9 cellular contexts compared by ENCODE assay signal in genomic region chr16:67429799-67430503, GRCh38. TPM values are rescaled to one million over a fixed set of nuclear protein-coding genes. Genes with fewer than 3 reads are reported as not detected.
DNase-seq lines count a peak whose midpoint lies in the region; ATAC-seq, FAIRE-seq and TF ChIP-seq lines count a peak whose summit lies in the region.
"Had no signal": no experiment of that assay in that cellular context is flagged by ENCODE, and none has a peak within 500 bp of the region (broad histone marks: within the 10 kb centered on the region; RNA-seq: fewer than 3 reads in every experiment).

No MANE protein-coding gene starts in this region.

- dilution Hi-C loops in keratinocyte (cut with MboI; ENCODE audit: extremely low pct_ligation_motif_present, low sequenced_read_pairs) = no loop called here

- no peaks in the 10 kb centered on the region for H3K9me3 Mint-ChIP-seq in HFFc6
- no peaks in the 10 kb centered on the region for H3K9me3 Mint-ChIP-seq in activated CD8-positive, alpha-beta T cell treated with anti-CD3 and anti-CD28 coated beads, Interleukin-2, amount 10 ng/mL, durations not matched to agents 7 days and 5 days (ENCODE audit: insufficient read depth)
- no peaks in the 10 kb centered on the region for H3K9me3 Mint-ChIP-seq in stimulated activated memory B cell treated with anti-CD40 and anti-IgM and Interleukin-4, amounts not matched to agents 10 μg/mL and 1 μg/mL and 100 μg/mL, for 72 hours

- H3K4me3 Mint-ChIP-seq in HFFc6 = peak overlapping the region; percentile 65
- H3K4me3 Mint-ChIP-seq in activated CD8-positive, alpha-beta T cell treated with anti-CD3 and anti-CD28 coated beads, Interleukin-2, amount 10 ng/mL, durations not matched to agents 7 days and 5 days = peak overlapping the region; percentile 71
- H3K4me3 Mint-ChIP-seq in stimulated activated memory B cell treated with anti-CD40 and anti-IgM and Interleukin-4, amounts not matched to agents 10 μg/mL and 1 μg/mL and 100 μg/mL, for 72 hours = peak overlapping the region; percentile 78

- no peaks in the 10 kb centered on the region for H3K79me2 ChIP-seq in keratinocyte (ENCODE audit: control insufficient read depth, insufficient read depth, low read length)

- TF ChIP-seq CTCF in HFFc6 (IDR thresholded peaks at IDR 0.05) (no peak), keratinocyte (optimal IDR thresholded peaks at IDR 0.05 in 1 of 3, IDR thresholded peaks at IDR 0.05 in 1 of 3, conservative IDR thresholded peaks at IDR 0.05 in 1 of 3; ENCODE audit: extremely low read depth in 1 of 3, insufficient read depth in 2 of 3, low read length in 3 of 3) (no peak)

- no peak for DNase-seq in HFFc6
- no peak for DNase-seq in activated CD8-positive, alpha-beta T cell treated with anti-CD3 and anti-CD28 coated beads, Interleukin-2, amount 10 ng/mL, durations not matched to agents 7 days and 5 days
- DNase-seq in keratinocyte (ENCODE audit: low read depth, low spot score) = no peak
- no peak for DNase-seq in G401 (ENCODE audit: low spot score)
- no peak for DNase-seq in NCI-H2029 (lab: John Stamatoyannopoulos, UW)

- FAIRE-seq in keratinocyte (lab: Jason Lieb, UNC) = no peak
- FAIRE-seq: GM19239 had no signal

- no peaks in the 10 kb centered on the region for H3K9me3 ChIP-seq in keratinocyte (ENCODE audit: control insufficient read depth, low read depth, low read length)
- H3K9me3 ChIP-seq: gastroesophageal sphincter had no signal

- H3K36me3 ChIP-seq in keratinocyte (ENCODE audit: control insufficient read depth in 2 of 2, extremely low read depth in 1 of 2, insufficient read depth in 2 of 2, low read length in 2 of 2) = no peaks in the 10 kb centered on the region
- H3K36me3 ChIP-seq: gastroesophageal sphincter had no signal

- POLR2A ChIA-PET in activated CD8-positive, alpha-beta T cell treated with anti-CD3 and anti-CD28 coated beads, Interleukin-2, amount 10 ng/mL, durations not matched to agents 7 days and 5 days (lab: Charles Lee) = no interaction called here

- H3K9me1 ChIP-seq in keratinocyte (ENCODE audit: control insufficient read depth, extremely low read depth, insufficient read depth, low read length) = no peaks in the 10 kb centered on the region

- H3K9ac ChIP-seq in keratinocyte (ENCODE audit: control insufficient read depth, extremely low read depth, insufficient read depth, low read length) = peak overlapping the region; percentile 37

- H2AFZ ChIP-seq in keratinocyte (ENCODE audit: control insufficient read depth, low read length) = peak overlapping the region; percentile 71

- in situ Hi-C loops in G401 (cut with HindIII; ENCODE audit: low sequenced_read_pairs) = no loop called here

- H3K27me3 Mint-ChIP-seq in HFFc6 (ENCODE audit: insufficient read depth) = peaks cover 32% of the 10 kb centered on the region
- H3K27me3 Mint-ChIP-seq in activated CD8-positive, alpha-beta T cell treated with anti-CD3 and anti-CD28 coated beads, Interleukin-2, amount 10 ng/mL, durations not matched to agents 7 days and 5 days (ENCODE audit: low read depth) = peaks cover 43% of the 10 kb centered on the region
- H3K27me3 Mint-ChIP-seq in stimulated activated memory B cell treated with anti-CD40 and anti-IgM and Interleukin-4, amounts not matched to agents 10 μg/mL and 1 μg/mL and 100 μg/mL, for 72 hours = peaks cover 37% of the 10 kb centered on the region

- no peak overlapping the region for H3K27ac ChIP-seq in keratinocyte (ENCODE audit: control insufficient read depth, insufficient read depth, low read length)

- H3K4me2 ChIP-seq in keratinocyte (ENCODE audit: control insufficient read depth, extremely low read depth, insufficient read depth, low read depth, low read length) = peak overlapping the region; percentile 78

- no peaks in the 10 kb centered on the region; the same call in 1 of the 2 replicates for H3K4me1 Mint-ChIP-seq in HFFc6 (ENCODE audit: low read depth)
- H3K4me1 Mint-ChIP-seq in activated CD8-positive, alpha-beta T cell treated with anti-CD3 and anti-CD28 coated beads, Interleukin-2, amount 10 ng/mL, durations not matched to agents 7 days and 5 days (ENCODE audit: low read depth) = peaks cover 7% of the 10 kb centered on the region
- peaks cover 39% of the 10 kb centered on the region for H3K4me1 Mint-ChIP-seq in stimulated activated memory B cell treated with anti-CD40 and anti-IgM and Interleukin-4, amounts not matched to agents 10 μg/mL and 1 μg/mL and 100 μg/mL, for 72 hours

- no peak for ATAC-seq in activated CD8-positive, alpha-beta T cell treated with anti-CD3 and anti-CD28 coated beads, Interleukin-2, amount 10 ng/mL, durations not matched to agents 7 days and 5 days
- ATAC-seq in stimulated activated memory B cell treated with anti-CD40 and anti-IgM and Interleukin-4, amounts not matched to agents 10 μg/mL and 1 μg/mL and 100 μg/mL, for 72 hours = no peak
- no peak for ATAC-seq in GM21515 (IDR thresholded peaks at IDR 0.05; ENCODE audit: unreplicated experiment)

- H4K20me1 ChIP-seq in keratinocyte (ENCODE audit: control insufficient read depth, extremely low read depth, insufficient read depth, low read length) = peaks cover 7% of the 10 kb centered on the region

- H3K4me3 ChIP-seq in keratinocyte (ENCODE audit: control insufficient read depth in 2 of 3, extremely low read depth in 1 of 3, insufficient read depth in 2 of 3, low read depth in 1 of 3, low read length in 3 of 3) = peak overlapping the region; percentile 27 to 57 (median 55)

- H3K27me3 ChIP-seq in keratinocyte (ENCODE audit: control insufficient read depth, extremely low read depth, insufficient read depth, low read length) = peaks cover 25% of the 10 kb centered on the region

- peaks cover 12% of the 10 kb centered on the region for H3K4me1 ChIP-seq in keratinocyte (ENCODE audit: control insufficient read depth, extremely low read depth, insufficient read depth, low read length)

- no peaks in the 10 kb centered on the region for H3K36me3 Mint-ChIP-seq in HFFc6 (ENCODE audit: low read depth)
- no peaks in the 10 kb centered on the region for H3K36me3 Mint-ChIP-seq in activated CD8-positive, alpha-beta T cell treated with anti-CD3 and anti-CD28 coated beads, Interleukin-2, amount 10 ng/mL, durations not matched to agents 7 days and 5 days (ENCODE audit: low read depth)
- no peaks in the 10 kb centered on the region for H3K36me3 Mint-ChIP-seq in stimulated activated memory B cell treated with anti-CD40 and anti-IgM and Interleukin-4, amounts not matched to agents 10 μg/mL and 1 μg/mL and 100 μg/mL, for 72 hours

- CTCF ChIA-PET in activated CD8-positive, alpha-beta T cell treated with anti-CD3 and anti-CD28 coated beads, Interleukin-2, amount 10 ng/mL, durations not matched to agents 7 days and 5 days (lab: Charles Lee) = interaction anchor here (2.3 to 3.7 kb wide), 3 partner anchors 18 to 86 kb away, joined by 8 to 52 read pairs (median 25); no protein-coding TSS in a partner anchor

- H3K27ac Mint-ChIP-seq in HFFc6 = no peak overlapping the region
- no peak overlapping the region for H3K27ac Mint-ChIP-seq in activated CD8-positive, alpha-beta T cell treated with anti-CD3 and anti-CD28 coated beads, Interleukin-2, amount 10 ng/mL, durations not matched to agents 7 days and 5 days
- H3K27ac Mint-ChIP-seq in stimulated activated memory B cell treated with anti-CD40 and anti-IgM and Interleukin-4, amounts not matched to agents 10 μg/mL and 1 μg/mL and 100 μg/mL, for 72 hours = no peak overlapping the region

RNA-seq across cellular contexts. Expression of gene HSD11B2, which starts 1.0 kb away (rescaled TPM):
- total RNA-seq in HFFc6 (2021; fragmentation: NEBNext Ultra II Directional; extraction: Animal tissue kit (Norgen Biotek cat#: 25700)) = not detected
- not detected for total RNA-seq in activated CD8-positive, alpha-beta T cell treated with anti-CD3 and anti-CD28 coated beads, Interleukin-2, amount 10 ng/mL, durations not matched to agents 7 days and 5 days
- polyA plus RNA-seq in keratinocyte = 0.59 to 2.4 TPM (median 0.93 TPM) in 3 replicates
- polyA plus RNA-seq in keratinocyte (2011; ENCODE audit: low read depth) = 1.7 TPM
- 0.64 and 0.65 TPM in 2 replicates for polyA plus RNA-seq in keratinocyte (2011; cell fraction: cytosol; rRNA removed)
- 4.9 and 6.1 TPM in 2 replicates for polyA plus RNA-seq in keratinocyte (2011; cell fraction: nucleus; rRNA removed)
- polyA plus RNA-seq in keratinocyte (2012; ENCODE audit: low replicate concordance) = 0.72 and 5.8 TPM in 2 replicates
- 0.48 to 1.4 TPM (median 1.1 TPM) in 3 replicates for polyA minus RNA-seq in keratinocyte
- 0.96 TPM for polyA minus RNA-seq in keratinocyte (2011; cell fraction: cytosol; rRNA and poly(A)+ RNA removed)
- polyA minus RNA-seq in keratinocyte (2011; cell fraction: nucleus; rRNA and poly(A)+ RNA removed) = 0.74 and 1.6 TPM in 2 replicates
- total RNA-seq in G401 (2014; rRNA removed; shearing (Covaris generic)) = not detected in 2 replicates

RNA-seq across cellular contexts. Expression of gene ZDHHC1, which starts 13.7 kb away (rescaled TPM):
- total RNA-seq in HFFc6 (2021; fragmentation: NEBNext Ultra II Directional; extraction: Animal tissue kit (Norgen Biotek cat#: 25700)) = 1 to 10 TPM; 2.1 to 5.4 (median 2.8) TPM
- total RNA-seq in activated CD8-positive, alpha-beta T cell treated with anti-CD3 and anti-CD28 coated beads, Interleukin-2, amount 10 ng/mL, durations not matched to agents 7 days and 5 days = under 1 TPM in 1 of 2 experiments, not detected in 1; 0.26 TPM
- 1.1 to 3.2 TPM (median 1.8 TPM) in 3 replicates for polyA plus RNA-seq in keratinocyte
- 2.5 TPM for polyA plus RNA-seq in keratinocyte (2011; ENCODE audit: low read depth)
- 2.5 and 3.4 TPM in 2 replicates for polyA plus RNA-seq in keratinocyte (2011; cell fraction: cytosol; rRNA removed)
- polyA plus RNA-seq in keratinocyte (2011; cell fraction: nucleus; rRNA removed) = 6.3 and 9.1 TPM in 2 replicates
- 2.9 and 3.1 TPM in 2 replicates for polyA plus RNA-seq in keratinocyte (2012; ENCODE audit: low replicate concordance)
- polyA minus RNA-seq in keratinocyte = 2.0 to 5.0 TPM (median 2.8 TPM) in 3 replicates
- polyA minus RNA-seq in keratinocyte (2011; cell fraction: cytosol; rRNA and poly(A)+ RNA removed) = 4.8 TPM
- 4.3 and 7.5 TPM in 2 replicates for polyA minus RNA-seq in keratinocyte (2011; cell fraction: nucleus; rRNA and poly(A)+ RNA removed)
- total RNA-seq in G401 (2014; rRNA removed; shearing (Covaris generic)) = 5.8 and 7.0 TPM in 2 replicates

RNA-seq across cellular contexts. Expression of gene TPPP3, which starts 36.7 kb away (rescaled TPM):
- under 1 TPM in 2 of 6 experiments, not detected in 4; 0.21 to 0.28 TPM for total RNA-seq in HFFc6 (2021; fragmentation: NEBNext Ultra II Directional; extraction: Animal tissue kit (Norgen Biotek cat#: 25700))
- not detected for total RNA-seq in activated CD8-positive, alpha-beta T cell treated with anti-CD3 and anti-CD28 coated beads, Interleukin-2, amount 10 ng/mL, durations not matched to agents 7 days and 5 days
- 0.37 to 0.96 TPM in 2 of 3 replicates, not detected in the other for polyA plus RNA-seq in keratinocyte
- 1.1 TPM for polyA plus RNA-seq in keratinocyte (2011; ENCODE audit: low read depth)
- not detected in 2 replicates for polyA plus RNA-seq in keratinocyte (2011; cell fraction: cytosol; rRNA removed)
- 0.11 and 0.17 TPM in 2 replicates for polyA plus RNA-seq in keratinocyte (2011; cell fraction: nucleus; rRNA removed)
- polyA plus RNA-seq in keratinocyte (2012; ENCODE audit: low replicate concordance) = 0.10 and 0.79 TPM in 2 replicates
- 0.16 TPM in 1 of 3 replicates, not detected in the others for polyA minus RNA-seq in keratinocyte
- not detected for polyA minus RNA-seq in keratinocyte (2011; cell fraction: cytosol; rRNA and poly(A)+ RNA removed)
- polyA minus RNA-seq in keratinocyte (2011; cell fraction: nucleus; rRNA and poly(A)+ RNA removed) = 0.42 TPM in 1 of 2 replicates, not detected in the other
- total RNA-seq in G401 (2014; rRNA removed; shearing (Covaris generic)) = 1.6 and 1.8 TPM in 2 replicates

RNA-seq across cellular contexts. Expression of gene ATP6V0D1, which starts 51.0 kb away (rescaled TPM):
- total RNA-seq in HFFc6 (2021; fragmentation: NEBNext Ultra II Directional; extraction: Animal tissue kit (Norgen Biotek cat#: 25700)) = 100 to 1,000 TPM; 102 to 130 (median 118) TPM
- total RNA-seq in activated CD8-positive, alpha-beta T cell treated with anti-CD3 and anti-CD28 coated beads, Interleukin-2, amount 10 ng/mL, durations not matched to agents 7 days and 5 days = 10 to 100 TPM; 52.7 to 58.1 TPM
- polyA plus RNA-seq in keratinocyte = 97.1 to 199 TPM (median 117 TPM) in 3 replicates
- 168 TPM for polyA plus RNA-seq in keratinocyte (2011; ENCODE audit: low read depth)
- polyA plus RNA-seq in keratinocyte (2011; cell fraction: cytosol; rRNA removed) = 154 and 187 TPM in 2 replicates
- 147 and 159 TPM in 2 replicates for polyA plus RNA-seq in keratinocyte (2011; cell fraction: nucleus; rRNA removed)
- polyA plus RNA-seq in keratinocyte (2012; ENCODE audit: low replicate concordance) = 121 and 126 TPM in 2 replicates
- polyA minus RNA-seq in keratinocyte = 236 to 343 TPM (median 341 TPM) in 3 replicates
- polyA minus RNA-seq in keratinocyte (2011; cell fraction: cytosol; rRNA and poly(A)+ RNA removed) = 226 TPM
- polyA minus RNA-seq in keratinocyte (2011; cell fraction: nucleus; rRNA and poly(A)+ RNA removed) = 86.6 and 86.8 TPM in 2 replicates
- 91.8 and 119 TPM in 2 replicates for total RNA-seq in G401 (2014; rRNA removed; shearing (Covaris generic))

RNA-seq across cellular contexts. Expression of gene AGRP, which starts 53.4 kb away (rescaled TPM):
- total RNA-seq in HFFc6 (2021; fragmentation: NEBNext Ultra II Directional; extraction: Animal tissue kit (Norgen Biotek cat#: 25700)) = not detected
- not detected for total RNA-seq in activated CD8-positive, alpha-beta T cell treated with anti-CD3 and anti-CD28 coated beads, Interleukin-2, amount 10 ng/mL, durations not matched to agents 7 days and 5 days
- not detected in 3 replicates for polyA plus RNA-seq in keratinocyte
- not detected for polyA plus RNA-seq in keratinocyte (2011; ENCODE audit: low read depth)
- not detected in 2 replicates for polyA plus RNA-seq in keratinocyte (2011; cell fraction: cytosol; rRNA removed)
- polyA plus RNA-seq in keratinocyte (2011; cell fraction: nucleus; rRNA removed) = not detected in 2 replicates
- not detected in 2 replicates for polyA plus RNA-seq in keratinocyte (2012; ENCODE audit: low replicate concordance)
- polyA minus RNA-seq in keratinocyte = not detected in 3 replicates
- not detected for polyA minus RNA-seq in keratinocyte (2011; cell fraction: cytosol; rRNA and poly(A)+ RNA removed)
- not detected in 2 replicates for polyA minus RNA-seq in keratinocyte (2011; cell fraction: nucleus; rRNA and poly(A)+ RNA removed)
- not detected in 2 replicates for total RNA-seq in G401 (2014; rRNA removed; shearing (Covaris generic))
- total RNA-seq: gastroesophageal sphincter had no signal
